Comparison of ENCODE assay signal across 1 cellular context in genomic region chr7:106176414-106177294, GRCh38.
A peak's percentile ranks its signal among the peaks of the same experiment; 100 is the strongest.
TF ChIP-seq lines count a peak whose summit lies in the region.

No MANE protein-coding gene starts in this region.

TF ChIP-seq in H1, 55 proteins besides CTCF, POLR2A, EP300 and RAD21 (continued from another document):
- TF ChIP-seq ATF2 (IDR thresholded peaks at IDR 0.05; ENCODE audit: low read length) (no peak), EZH2 (IDR thresholded peaks at IDR 0.05; ENCODE audit: low read depth, low read length, severe bottlenecking) (no peak), SP1 (IDR thresholded peaks at IDR 0.05; ENCODE audit: low read depth, low read length) (no peak), SUZ12 (IDR thresholded peaks at IDR 0.05; ENCODE audit: low read length) (no peak), TCF12 (IDR thresholded peaks at IDR 0.05; ENCODE audit: low read depth, low read length) (no peak), E2F6 (IDR thresholded peaks at IDR 0.05) (peak; percentile 76), ZNF274 (IDR thresholded peaks at IDR 0.05; ENCODE audit: borderline replicate concordance, extremely low read depth, low read length) (no peak), CHD1 (IDR thresholded peaks at IDR 0.05; ENCODE audit: low read depth, low read length) (no peak), CEBPB (IDR thresholded peaks at IDR 0.05; ENCODE audit: low read depth, low read length) (no peak; the same call in 1 of the 2 replicates), TAF7 (optimal IDR thresholded peaks at IDR 0.05; ENCODE audit: borderline replicate concordance, low read depth, low read length) (no peak), RBBP5 (IDR thresholded peaks at IDR 0.05; ENCODE audit: borderline replicate concordance, low read depth, low read length) (no peak), CREB1 (IDR thresholded peaks at IDR 0.05) (peak; percentile 52; the same call in 1 of the 2 replicates), RNF2 (IDR thresholded peaks at IDR 0.05; ENCODE audit: borderline replicate concordance, low read depth, low read length, missing control alignments, poor library complexity, severe bottlenecking) (no peak), TAF1 (IDR thresholded peaks at IDR 0.05; ENCODE audit: low read depth, low read length) (peak; percentile 53; the same call in 1 of the 2 replicates), KDM4A (IDR thresholded peaks at IDR 0.05; ENCODE audit: low read depth, low read length, severe bottlenecking) (no peak), CHD7 (IDR thresholded peaks at IDR 0.05; ENCODE audit: insufficient replicate concordance, low read length) (no peak), NANOG (IDR thresholded peaks at IDR 0.05; ENCODE audit: insufficient read depth, low read depth, low read length, poor library complexity, severe bottlenecking) (no peak), TBP (IDR thresholded peaks at IDR 0.05; ENCODE audit: low read depth, low read length) (no peak; the same call in 1 of the 2 replicates), TEAD4 (IDR thresholded peaks at IDR 0.05; ENCODE audit: low read depth, low read length) (peak; percentile 95), JUN (IDR thresholded peaks at IDR 0.05; ENCODE audit: low read depth, low read length) (no peak), SAP30 (IDR thresholded peaks at IDR 0.05; ENCODE audit: insufficient read depth, insufficient replicate concordance, low read length) (no peak), GTF2F1 (IDR thresholded peaks at IDR 0.05; ENCODE audit: borderline replicate concordance, low read depth, low read length) (no peak), YY1 (IDR thresholded peaks at IDR 0.05; ENCODE audit: low read depth, low read length) (peak; percentile 85; the same call in 1 of the 2 replicates), CBX8 (IDR thresholded peaks at IDR 0.05; ENCODE audit: borderline replicate concordance, low read depth, low read length) (no peak), FOSL1 (IDR thresholded peaks at IDR 0.05; ENCODE audit: insufficient read depth, low read depth, low read length) (no peak), BRCA1 (IDR thresholded peaks at IDR 0.05; ENCODE audit: low read depth, low read length) (no peak), RFX5 (IDR thresholded peaks at IDR 0.05; ENCODE audit: borderline replicate concordance, low read depth, low read length) (no peak), KDM1A (IDR thresholded peaks at IDR 0.05; ENCODE audit: borderline replicate concordance, low read length) (no peak), POLR2AphosphoS5 (IDR thresholded peaks at IDR 0.05; ENCODE audit: low read depth, low read length) (0 out of 2 replicates have a peak, but pooled peaks have one; percentile 37), BACH1 (IDR thresholded peaks at IDR 0.05; ENCODE audit: low read length) (0 out of 2 replicates have a peak, but pooled peaks have one; percentile 10), SP4 (IDR thresholded peaks at IDR 0.05; ENCODE audit: low read length) (no peak), SRF (IDR thresholded peaks at IDR 0.05; ENCODE audit: low read depth, low read length) (0 out of 2 replicates have a peak, but pooled peaks have one; percentile 13), PHF8 (conservative IDR thresholded peaks at IDR 0.05; ENCODE audit: low read depth, low read length) (no peak), SIRT6 (IDR thresholded peaks at IDR 0.05; ENCODE audit: low read length) (no peak)
